In genomic region chr1:118488776-118489175, GRCh38 we compare ENCODE assay signal across 27 cellular contexts.
DNase-seq lines count a peak whose midpoint lies in the region; ATAC-seq, FAIRE-seq and TF ChIP-seq lines count a peak whose summit lies in the region.
"Had no signal": no experiment of that assay in that cellular context is flagged by ENCODE, and none has a peak within 500 bp of the region (broad histone marks: within the 10 kb centered on the region; RNA-seq: fewer than 3 reads in every experiment).

No MANE protein-coding gene starts in this region.

- H3K9ac ChIP-seq in mammary epithelial cell (ENCODE audit: insufficient read depth, low read length) (no peak overlapping the region), H1 (replicated peaks in 1 of 4; ENCODE audit: extremely low read depth in 1 of 4, low read depth in 3 of 4, low read length in 3 of 4) (no peak overlapping the region)
- H3K9ac ChIP-seq: BLaER1 treated with 17β-estradiol and CSF1 and Interleukin-3, amounts not matched to agents 10 nM and 100 nM; GM23248 had no signal

- no peak for FAIRE-seq in H1 (lab: Jason Lieb, UNC)
- FAIRE-seq: A549, D721Med, GM12878, GM19239, H54 had no signal

- no peak overlapping the region for H3K4me3 ChIP-seq in mammary epithelial cell (replicated peaks in 1 of 3; ENCODE audit: insufficient read depth in 1 of 3, low read depth in 2 of 3, low read length in 3 of 3)
- no peak overlapping the region for H3K4me3 ChIP-seq in H1 (ENCODE audit: extremely low read depth in 1 of 4, insufficient read depth in 2 of 4, low read depth in 3 of 4, low read length in 4 of 4)
- H3K4me3 ChIP-seq: A549; BLaER1 treated with 17β-estradiol and CSF1 and Interleukin-3, amounts not matched to agents 10 nM and 100 nM; GM12878; GM23248; HAP-1 had no signal

- no peak overlapping the region for H2BK15ac ChIP-seq in H1 (ENCODE audit: low read length)

- H3K4me2 ChIP-seq in mammary epithelial cell (ENCODE audit: insufficient read depth, low read depth, low read length): no peak overlapping the region
- H3K4me2 ChIP-seq in H1 (ENCODE audit: insufficient read depth in 1 of 2, low read depth in 2 of 2, low read length in 2 of 2): no peak overlapping the region
- H3K4me2 ChIP-seq: A549; BLaER1 treated with 17β-estradiol and CSF1 and Interleukin-3, amounts not matched to agents 10 nM and 100 nM had no signal

- ATAC-seq in HG02763 (IDR thresholded peaks at IDR 0.05; ENCODE audit: unreplicated experiment) (no peak), HG03457 (IDR thresholded peaks at IDR 0.05; ENCODE audit: unreplicated experiment) (no peak)
- ATAC-seq: A549, GM12878 had no signal

- no peak overlapping the region for H2BK5ac ChIP-seq in H1 (ENCODE audit: low read depth, low read length)

- no peak overlapping the region for H4K91ac ChIP-seq in H1 (replicated peaks; ENCODE audit: insufficient read length, low read length)

- H3K9me3 Mint-ChIP-seq in MCF 10A (ENCODE audit: unreplicated experiment) (no peaks in the 10 kb centered on the region), nephron (no peaks in the 10 kb centered on the region)
- H3K9me3 Mint-ChIP-seq: CD4-positive, alpha-beta T cell; HFFc6 had no signal

- no peak overlapping the region for H2BK120ac ChIP-seq in H1 (replicated peaks; ENCODE audit: low read depth, low read length)

- WGBS in mammary epithelial cell (ENCODE audit: low coverage, missing lambda C conversion rate): 91% methylated on average over 3 of the region's 3 CpGs
- WGBS in H1 (ENCODE audit: extremely low coverage in 1 of 2, insufficient coverage in 1 of 2, insufficient read length in 1 of 2, insufficient replicate concordance in 2 of 2, low coverage in 1 of 2, low lambda C conversion rate in 2 of 2, missing lambda C conversion rate in 1 of 2), 2 experiments: 96% methylated on average over 3 of the region's 3 CpGs; no CpG with 5 or more reads in 1 of the 2 experiments

- peak overlapping the region; percentile 58 for H3K27ac Mint-ChIP-seq in MCF 10A (ENCODE audit: low read depth, unreplicated experiment)
- peak overlapping the region in 2 of 3 experiments; percentile 0 to 40 for H3K27ac Mint-ChIP-seq in nephron
- H3K27ac Mint-ChIP-seq: CD14-positive monocyte; CD4-positive, alpha-beta T cell; CD8-positive, alpha-beta memory T cell; HFFc6 had no signal

- H3K27ac ChIP-seq in mammary epithelial cell (ENCODE audit: insufficient read depth, low read depth, low read length): no peak overlapping the region
- H3K27ac ChIP-seq in H1 (ENCODE audit: low read depth, low read length): no peak overlapping the region
- H3K27ac ChIP-seq: A549; BLaER1 treated with 17β-estradiol and CSF1 and Interleukin-3, amounts not matched to agents 10 nM and 100 nM; GM23248 had no signal

- TF ChIP-seq EP300 in H1 (IDR thresholded peaks at IDR 0.05; ENCODE audit: borderline replicate concordance in 1 of 2, low read depth in 2 of 2, low read length in 2 of 2): no peak

- in situ Hi-C loops in mammary epithelial cell (cut with MboI; ENCODE audit: low sequenced_read_pairs in 2 of 2): no loop called here

- H3K4me1 Mint-ChIP-seq in MCF 10A (ENCODE audit: insufficient read depth, unreplicated experiment) (peaks cover 26% of the 10 kb centered on the region), nephron (peaks cover 57% of the 10 kb centered on the region)
- H3K4me1 Mint-ChIP-seq: CD14-positive monocyte; CD8-positive, alpha-beta memory T cell had no signal

- H3K18ac ChIP-seq in H1 (ENCODE audit: extremely low read depth, low read length): no peak overlapping the region

- H3K9me3 ChIP-seq in mammary epithelial cell (replicated peaks; ENCODE audit: insufficient read depth, low read length): no peaks in the 10 kb centered on the region
- no peaks in the 10 kb centered on the region for H3K9me3 ChIP-seq in H1 (ENCODE audit: insufficient read depth in 2 of 2, low read depth in 1 of 2, low read length in 1 of 2)
- H3K9me3 ChIP-seq: A549; BE2C; BLaER1 treated with 17β-estradiol and CSF1 and Interleukin-3, amounts not matched to agents 10 nM and 100 nM; HAP-1 had no signal

- H3K4me3 Mint-ChIP-seq in MCF 10A (ENCODE audit: unreplicated experiment) (no peak overlapping the region), nephron (no peak overlapping the region)
- H3K4me3 Mint-ChIP-seq: CD14-positive monocyte; CD4-positive, alpha-beta T cell; CD8-positive, alpha-beta memory T cell; HFFc6 had no signal

- H3K79me1 ChIP-seq in H1 (ENCODE audit: low read depth, low read length): no peaks in the 10 kb centered on the region

- POLR2A ChIA-PET in MCF 10A (lab: Yijun Ruan, JAX) (interaction anchor here (1.1 kb wide), 1 partner anchor 10 kb away, joined by 3 read pairs; no protein-coding TSS in a partner anchor), H1 (lab: Charles Lee; ENCODE audit: partially characterized antibody) (no interaction called here)

- H3K14ac ChIP-seq in H1 (ENCODE audit: insufficient read length): no peak overlapping the region

- TF ChIP-seq POLR2A in H1 (IDR thresholded peaks at IDR 0.05; ENCODE audit: control extremely low read depth in 1 of 2, low read depth in 2 of 2, low read length in 2 of 2): no peak

- no peak overlapping the region for H3K4ac ChIP-seq in H1 (replicated peaks; ENCODE audit: insufficient read length, low read depth, low read length)

- H3K27me3 ChIP-seq in mammary epithelial cell (ENCODE audit: insufficient read depth, low read length) (no peaks in the 10 kb centered on the region), H1 (replicated peaks in 1 of 4; ENCODE audit: control insufficient read depth in 3 of 4, extremely low read depth in 1 of 4, insufficient read depth in 3 of 4, low read length in 3 of 4) (no peaks in the 10 kb centered on the region)
- H3K27me3 ChIP-seq: BE2C; BLaER1 treated with 17β-estradiol and CSF1 and Interleukin-3, amounts not matched to agents 10 nM and 100 nM had no signal

- TF ChIP-seq CTCF in MCF 10A (IDR thresholded peaks at IDR 0.05; ENCODE audit: unreplicated experiment) (no peak), mammary epithelial cell (conservative IDR thresholded peaks at IDR 0.05 in 1 of 2, IDR thresholded peaks at IDR 0.05 in 1 of 2; ENCODE audit: extremely low read depth in 1 of 2, insufficient read depth in 1 of 2, low read depth in 1 of 2, low read length in 2 of 2) (no peak), H1 (IDR thresholded peaks at IDR 0.05; ENCODE audit: control extremely low read depth in 1 of 3, insufficient read depth in 1 of 3, low read depth in 1 of 3, low read length in 3 of 3) (no peak), nephron (IDR thresholded peaks at IDR 0.05; ENCODE audit: unreplicated experiment in 3 of 3) (no peak)

- no peak overlapping the region for H4K8ac ChIP-seq in H1 (ENCODE audit: extremely low read depth, insufficient read depth, low read length)

- dilution Hi-C loops in mammary epithelial cell (cut with HindIII; ENCODE audit: low sequenced_read_pairs): no loop called here

- no peak overlapping the region for H2AFZ ChIP-seq in mammary epithelial cell (ENCODE audit: low read depth, low read length)
- H2AFZ ChIP-seq in H1 (ENCODE audit: low read length): 0 out of 2 replicates have a peak overlapping the region, but pooled peaks have one; percentile 14
- H2AFZ ChIP-seq: GM23248 had no signal

- H3K23ac ChIP-seq in H1 (ENCODE audit: insufficient read length): no peak overlapping the region

- H3K27me3 Mint-ChIP-seq in MCF 10A (ENCODE audit: insufficient read depth, unreplicated experiment): no peaks in the 10 kb centered on the region
- no peaks in the 10 kb centered on the region for H3K27me3 Mint-ChIP-seq in nephron (ENCODE audit: low read depth)
- H3K27me3 Mint-ChIP-seq: CD4-positive, alpha-beta T cell; CD8-positive, alpha-beta memory T cell had no signal

- BruUV-seq in MCF 10A (replicated peaks; lab: Mats Ljungman, UMichigan): no TSS peak
- BruUV-seq in mammary epithelial cell (replicated peaks; lab: Mats Ljungman, UMichigan): no TSS peak

- no peak for DNase-seq in MCF 10A (ENCODE audit: unreplicated experiment)
- DNase-seq in mammary epithelial cell: no peak
- no peak for DNase-seq in H1 (ENCODE audit: low read depth in 1 of 2, low spot score in 2 of 2)
- no peak for DNase-seq in NCI-H1048 (lab: John Stamatoyannopoulos, UW)
- DNase-seq: 8988T; ACHN; AML-193; BE2C; CD4-positive, alpha-beta T cell; CD8-positive, alpha-beta memory T cell; DMS 273 treated with DMSO at 0.1 percent for 48 hours; DMS79; EL; GDM1; GM23248; HFFc6 had no signal

- no peaks in the 10 kb centered on the region for H3K36me3 ChIP-seq in mammary epithelial cell (ENCODE audit: insufficient read depth, low read length)
- no peaks in the 10 kb centered on the region for H3K36me3 ChIP-seq in H1 (ENCODE audit: control insufficient read depth in 2 of 4, insufficient read depth in 4 of 4, low read length in 3 of 4)
- H3K36me3 ChIP-seq: BE2C; BLaER1 treated with 17β-estradiol and CSF1 and Interleukin-3, amounts not matched to agents 10 nM and 100 nM; HAP-1 had no signal

- no peaks in the 10 kb centered on the region for H3K79me2 ChIP-seq in mammary epithelial cell (ENCODE audit: insufficient read depth, low read length)
- no peaks in the 10 kb centered on the region for H3K79me2 ChIP-seq in H1 (ENCODE audit: control insufficient read depth in 1 of 2, insufficient read depth in 2 of 2, low read length in 2 of 2)

- no peak overlapping the region for H2AK5ac ChIP-seq in H1 (ENCODE audit: low read depth, low read length)

- H3K23me2 ChIP-seq in H1 (ENCODE audit: low read depth, low read length): no peaks in the 10 kb centered on the region

- no peak overlapping the region for H2BK20ac ChIP-seq in H1 (ENCODE audit: low read length)

- H3K36me3 Mint-ChIP-seq in MCF 10A (ENCODE audit: insufficient read depth, unreplicated experiment): no peaks in the 10 kb centered on the region
- H3K36me3 Mint-ChIP-seq in nephron (ENCODE audit: low read depth): no peaks in the 10 kb centered on the region
- H3K36me3 Mint-ChIP-seq: CD14-positive monocyte; CD8-positive, alpha-beta memory T cell had no signal

- H4K20me1 ChIP-seq in mammary epithelial cell (ENCODE audit: insufficient read depth, low read length) (no peaks in the 10 kb centered on the region), H1 (replicated peaks in 1 of 2; ENCODE audit: control insufficient read depth in 1 of 2, insufficient read depth in 2 of 2, low read length in 2 of 2) (no peaks in the 10 kb centered on the region)
- H4K20me1 ChIP-seq: BLaER1 treated with 17β-estradiol and CSF1 and Interleukin-3, amounts not matched to agents 10 nM and 100 nM had no signal

- no peak overlapping the region for H4K5ac ChIP-seq in H1 (ENCODE audit: insufficient read length, low read depth, low read length)

- H2BK12ac ChIP-seq in H1 (ENCODE audit: low read depth, low read length): no peak overlapping the region

- no peak for TF ChIP-seq RAD21 in H1 (IDR thresholded peaks at IDR 0.05 in 1 of 2, conservative IDR thresholded peaks at IDR 0.05 in 1 of 2; ENCODE audit: low read depth in 2 of 2, low read length in 2 of 2)

- intact Hi-C loops in MCF 10A (cut with micrococcal nuclease) (no loop called here), mammary epithelial cell (cut with micrococcal nuclease) (loop anchor here (10.0 kb wide), 1 partner anchor 334 kb away; no protein-coding TSS in a partner anchor)

- CTCF ChIA-PET in MCF 10A (lab: Yijun Ruan, JAX): interaction anchor here (0.6 kb wide), 1 partner anchor 22 kb away, joined by 3 read pairs; no protein-coding TSS in a partner anchor
- CTCF ChIA-PET in mammary epithelial cell (lab: Charles Lee; ENCODE audit: low non-redundant PET): no interaction called here
- CTCF ChIA-PET in H1 (lab: Charles Lee; ENCODE audit: partially characterized antibody): no interaction called here

- H3K56ac ChIP-seq in H1 (replicated peaks; ENCODE audit: insufficient read length, low read depth, low read length): no peak overlapping the region

- H3K4me1 ChIP-seq in mammary epithelial cell (ENCODE audit: insufficient read depth, low read length): peaks cover 14% of the 10 kb centered on the region
- peaks cover 3 to 8% (median 5%) of the 10 kb centered on the region in 4 experiments for H3K4me1 ChIP-seq in H1 (replicated peaks in 1 of 4; ENCODE audit: control insufficient read depth in 3 of 4, insufficient read depth in 4 of 4, low read length in 3 of 4)
- H3K4me1 ChIP-seq: A549; BE2C; BLaER1 treated with 17β-estradiol and CSF1 and Interleukin-3, amounts not matched to agents 10 nM and 100 nM had no signal
